12 cellular contexts compared by ENCODE assay signal in genomic region chr22:43053176-43053575, GRCh38. TPM values are rescaled to one million over a fixed set of nuclear protein-coding genes. Genes with fewer than 3 reads are reported as not detected.
A peak's percentile ranks its signal among the peaks of the same experiment; 100 is the strongest.
DNase-seq lines count a peak whose midpoint lies in the region; TF ChIP-seq lines count a peak whose summit lies in the region.
"Had no signal": no experiment of that assay in that cellular context is flagged by ENCODE, and none has a peak within 500 bp of the region (broad histone marks: within the 10 kb centered on the region; RNA-seq: fewer than 3 reads in every experiment).

No MANE protein-coding gene starts in this region.

- H3K4me1 ChIP-seq in effector memory CD4-positive, alpha-beta T cell (ENCODE audit: control insufficient read depth, insufficient read depth, low read length, poor library complexity, severe bottlenecking): no peaks in the 10 kb centered on the region
- H3K4me1 ChIP-seq: esophagus muscularis mucosa, SJSA1 had no signal

- no peak overlapping the region for H3K27ac ChIP-seq in effector memory CD4-positive, alpha-beta T cell (ENCODE audit: insufficient read depth, low read length, poor library complexity, severe bottlenecking)
- H3K27ac ChIP-seq: esophagus muscularis mucosa, SJSA1, thoracic aorta had no signal

- H3K4me3 Mint-ChIP-seq in nephron: no peak overlapping the region
- H3K4me3 Mint-ChIP-seq: activated CD4-positive, alpha-beta T cell treated with anti-CD3 and anti-CD28 coated beads for 36 hours had no signal

- H3K36me3 ChIP-seq in effector memory CD4-positive, alpha-beta T cell (ENCODE audit: control insufficient read depth, insufficient read depth, low read length): peaks cover 5% of the 10 kb centered on the region
- H3K36me3 ChIP-seq: thoracic aorta had no signal

- peaks cover 23% of the 10 kb centered on the region for H3K36me3 Mint-ChIP-seq in nephron (ENCODE audit: low read depth)

- H3K4me3 ChIP-seq in GM12864 (ENCODE audit: low read depth, low read length) (no peak overlapping the region), LNCaP clone FGC (ENCODE audit: low read depth, low read length) (no peak overlapping the region), cardiac fibroblast (replicated peaks in 1 of 2; ENCODE audit: low read depth in 2 of 2, low read length in 2 of 2) (no peak overlapping the region)
- H3K4me3 ChIP-seq in effector memory CD4-positive, alpha-beta T cell (ENCODE audit: insufficient read depth, low read depth, low read length, poor library complexity, severe bottlenecking): no peak overlapping the region
- H3K4me3 ChIP-seq: esophagus muscularis mucosa, SJSA1, thoracic aorta had no signal

- intact Hi-C loops in posterior vena cava (cut with DNase I): no loop called here

- no peaks in the 10 kb centered on the region for H3K4me1 Mint-ChIP-seq in nephron
- H3K4me1 Mint-ChIP-seq: activated CD4-positive, alpha-beta T cell treated with anti-CD3 and anti-CD28 coated beads for 36 hours had no signal

- no peaks in the 10 kb centered on the region for H3K27me3 ChIP-seq in effector memory CD4-positive, alpha-beta T cell (replicated peaks; ENCODE audit: control insufficient read depth, insufficient read depth, low read length, poor library complexity, severe bottlenecking)
- H3K27me3 ChIP-seq: esophagus muscularis mucosa, SJSA1 had no signal

- H3K9me3 ChIP-seq in effector memory CD4-positive, alpha-beta T cell (ENCODE audit: control insufficient read depth, low read length): no peaks in the 10 kb centered on the region
- H3K9me3 ChIP-seq: esophagus muscularis mucosa, SJSA1, thoracic aorta had no signal

- DNase-seq in GM12864 (ENCODE audit: low read depth) (no peak), LNCaP clone FGC (ENCODE audit: low read depth) (no peak), cardiac fibroblast (ENCODE audit: low read depth in 2 of 2) (peak in 1 of 2 donors; percentile 7), NCI-H187 (lab: John Stamatoyannopoulos, UW) (no peak), anterior cingulate cortex (lab: John Stamatoyannopoulos, UW) (no peak), posterior vena cava (ENCODE audit: low spot score) (no peak)
- no peak for DNase-seq in effector memory CD4-positive, alpha-beta T cell
- DNase-seq: activated CD4-positive, alpha-beta T cell treated with anti-CD3 and anti-CD28 coated beads for 36 hours had no signal

- H3K9me3 Mint-ChIP-seq in nephron: no peaks in the 10 kb centered on the region

- TF ChIP-seq CTCF in GM12864 (IDR thresholded peaks at IDR 0.05; ENCODE audit: low read depth, low read length, missing control alignments) (peak; percentile 42), LNCaP clone FGC (IDR thresholded peaks at IDR 0.05; ENCODE audit: control insufficient read depth, extremely low read depth, insufficient read depth) (peak; percentile 26; the same call in 1 of the 2 replicates), cardiac fibroblast (IDR thresholded peaks at IDR 0.05; ENCODE audit: low read depth, low read length) (peak; percentile 15), nephron (IDR thresholded peaks at IDR 0.05; ENCODE audit: unreplicated experiment in 3 of 3) (peak in 2 of 3 experiments; percentile 8 to 26)

- H3K27me3 Mint-ChIP-seq in nephron (ENCODE audit: low read depth): no peaks in the 10 kb centered on the region
- H3K27me3 Mint-ChIP-seq: activated CD4-positive, alpha-beta T cell treated with anti-CD3 and anti-CD28 coated beads for 36 hours had no signal

- H3K27ac Mint-ChIP-seq in nephron: no peak overlapping the region
- H3K27ac Mint-ChIP-seq: activated CD4-positive, alpha-beta T cell treated with anti-CD3 and anti-CD28 coated beads for 36 hours had no signal

RNA-seq across cellular contexts. Expression of gene TTLL1, which starts 36.0 kb away (rescaled TPM):
- total RNA-seq in posterior vena cava: 1 to 10 TPM; 5.0 to 7.2 TPM

RNA-seq across cellular contexts. Expression of gene PACSIN2, which starts 38.2 kb away (rescaled TPM):
- total RNA-seq in posterior vena cava: 10 to 100 TPM; 71.8 to 85.6 TPM

RNA-seq across cellular contexts. Expression of gene BIK, which starts 57.4 kb away (rescaled TPM):
- total RNA-seq in posterior vena cava: not detected
- total RNA-seq: thoracic aorta had no signal
